ENCODE assay signal across 21 cellular contexts in genomic region chr14:100890451-100890850, GRCh38. TPM values are rescaled to one million over a fixed set of nuclear protein-coding genes. Genes with fewer than 3 reads are reported as not detected.
DNase-seq lines count a peak whose midpoint lies in the region; ATAC-seq and TF ChIP-seq lines count a peak whose summit lies in the region.
"Had no signal": no experiment of that assay in that cellular context is flagged by ENCODE, and none has a peak within 500 bp of the region (broad histone marks: within the 10 kb centered on the region; RNA-seq: fewer than 3 reads in every experiment).

No MANE protein-coding gene starts in this region.

- intact Hi-C loops in left ventricle myocardium inferior (cut with micrococcal nuclease), result no loop called here
- intact Hi-C loops in left cardiac atrium (cut with DNase I), result loop anchor here in 1 of 2 donors (10.0 kb wide), 1 partner anchor 226 kb away; no protein-coding TSS in a partner anchor
- intact Hi-C loops in left ventricle myocardium superior (cut with micrococcal nuclease), result no loop called here
- intact Hi-C loops in uterus (cut with DNase I; ENCODE audit: low total_unique reads), result no loop called here

- H3K27me3 ChIP-seq in left ventricle myocardium inferior (ENCODE audit: low read depth) (peaks cover 78% of the 10 kb centered on the region), uterus (no peaks in the 10 kb centered on the region)

- no peaks in the 10 kb centered on the region for H3K36me3 ChIP-seq in left ventricle myocardium inferior
- no peaks in the 10 kb centered on the region for H3K36me3 ChIP-seq in uterus

- no peak overlapping the region for H3K4me3 ChIP-seq in left ventricle myocardium inferior
- no peak overlapping the region for H3K4me3 ChIP-seq in uterus

- H3K4me1 ChIP-seq in left ventricle myocardium inferior (no peaks in the 10 kb centered on the region), uterus (no peaks in the 10 kb centered on the region)

- no peak for ATAC-seq in left cardiac atrium
- ATAC-seq in left ventricle myocardium superior, result no peak
- no peak for ATAC-seq in omental fat pad (ENCODE audit: low FRiP score)

- no peak for TF ChIP-seq CTCF in left ventricle myocardium inferior (IDR thresholded peaks at IDR 0.05; ENCODE audit: borderline replicate concordance)
- no peak for TF ChIP-seq CTCF in omental fat pad (IDR thresholded peaks at IDR 0.05)
- no peak for TF ChIP-seq CTCF in uterus (IDR thresholded peaks at IDR 0.05)

- DNase-seq in left ventricle myocardium inferior, result peak; percentile 3
- DNase-seq in left cardiac atrium, result no peak
- peak; percentile 16 for DNase-seq in left ventricle myocardium superior
- peak; percentile 15 for DNase-seq in omental fat pad (ENCODE audit: low spot score)
- peak; percentile 1 to 4 for DNase-seq in uterus
- DNase-seq in stimulated activated naive CD4-positive, alpha-beta T cell treated with Interleukin-2 at 50 U/mL for 16 hours (lab: John Stamatoyannopoulos, UW), result no peak
- no peak for DNase-seq in activated CD4-positive, alpha-beta T cell treated with anti-CD3 and anti-CD28 coated beads for 1 hour
- no peak for DNase-seq in pons (ENCODE audit: low spot score)
- DNase-seq: ACHN, DMS 273 treated with DMSO at 0.1 percent for 48 hours, DND-41, KBM-7, NCI-H1105 treated with DMSO at 0.1 percent for 48 hours, NCI-H1694, NCI-H510A, NCI-H774, SHP77 treated with DMSO at 0.1 percent for 48 hours had no signal

- TF ChIP-seq POLR2A in uterus (IDR thresholded peaks at IDR 0.05), result no peak

- no peak overlapping the region for H3K27ac ChIP-seq in left ventricle myocardium inferior (replicated peaks)
- H3K27ac ChIP-seq in uterus, result peak overlapping the region in 1 of 2 donors; percentile 61
- H3K27ac ChIP-seq: C4-2B had no signal

- H3K9me3 ChIP-seq in left ventricle myocardium inferior (replicated peaks), result no peaks in the 10 kb centered on the region
- no peaks in the 10 kb centered on the region for H3K9me3 ChIP-seq in uterus

RNA-seq across cellular contexts. Expression of gene RTL1, which starts 13.1 kb away (rescaled TPM):
- total RNA-seq in left ventricle myocardium inferior (not detected), left cardiac atrium (not detected), left ventricle myocardium superior (not detected), omental fat pad (not detected), uterus (under 1 TPM in 1 of 4 donors, not detected in 3; 0.21 TPM)
- total RNA-seq: G401, H4, OCI-LY7 had no signal

Comparison
In these comparisons a context has a peak if more than half of its experiments do, and no peak if none do; other contexts are left out.
1. DNase-seq: peak in left ventricle myocardium inferior (single experiment), left ventricle myocardium superior (single experiment), omental fat pad (single experiment) and uterus (2 of 2); none in left cardiac atrium (single experiment), stimulated activated naive CD4-positive, alpha-beta T cell treated with Interleukin-2 at 50 U/mL for 16 hours (single experiment), activated CD4-positive, alpha-beta T cell treated with anti-CD3 and anti-CD28 coated beads for 1 hour (single experiment) and pons (single experiment).